Comparison of ENCODE assay signal across 8 cellular contexts in the genomic region with DNA sequence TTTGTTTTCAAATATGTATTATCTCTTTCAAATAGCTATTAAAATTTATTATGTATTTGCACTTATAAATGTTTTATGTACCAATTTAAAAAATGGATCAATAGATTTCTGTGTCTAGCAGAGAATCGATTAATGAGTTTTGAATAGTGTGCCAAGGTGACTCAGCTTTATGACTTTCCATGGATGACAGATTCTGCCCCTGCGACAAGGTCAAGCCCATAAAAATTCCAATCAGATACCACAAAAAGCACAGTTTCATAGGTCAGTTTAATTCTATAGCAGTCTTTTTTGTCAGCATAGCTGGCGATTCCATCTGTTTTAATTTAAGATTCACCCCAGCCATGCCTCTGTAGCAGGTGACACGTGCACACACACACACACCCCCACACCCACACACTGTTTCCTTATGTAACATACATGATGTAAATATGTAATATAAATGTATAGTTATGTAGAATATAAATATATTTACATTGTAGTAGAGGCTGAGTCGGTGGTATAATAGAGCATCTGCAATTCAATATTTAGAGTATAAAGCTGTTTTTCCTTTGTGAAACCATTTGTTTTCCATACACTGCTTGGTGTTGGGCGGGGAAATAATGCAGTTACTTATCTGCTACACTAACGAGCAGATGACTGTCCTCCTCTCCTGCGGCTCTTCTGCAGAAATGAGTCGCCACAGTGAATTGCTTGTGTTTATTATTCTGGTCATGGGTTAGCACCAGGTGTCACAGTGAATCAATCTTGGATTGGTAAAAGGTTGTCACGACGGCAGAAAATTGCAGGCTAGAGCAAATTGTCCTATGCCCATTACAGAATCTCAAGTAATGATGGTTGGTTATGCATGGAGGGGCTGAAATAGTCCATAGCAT. TPM values are rescaled to one million over a fixed set of nuclear protein-coding genes. Genes with fewer than 3 reads are reported as not detected.
DNase-seq lines count a peak whose midpoint lies in the region; ATAC-seq and TF ChIP-seq lines count a peak whose summit lies in the region.

No MANE protein-coding gene starts in this region.

- no peak for TF ChIP-seq CTCF in osteoblast (IDR thresholded peaks at IDR 0.05; ENCODE audit: extremely low read depth, low read depth, low read length)
- no peak for TF ChIP-seq CTCF in psoas muscle (IDR thresholded peaks at IDR 0.05)
- TF ChIP-seq CTCF in WERI-Rb-1 (IDR thresholded peaks at IDR 0.05; ENCODE audit: low read depth, low read length), result no peak

- no peak for ATAC-seq in psoas muscle

- H3K27ac ChIP-seq in osteoblast (ENCODE audit: low read depth, low read length) (no peak overlapping the region), psoas muscle (no peak overlapping the region), WERI-Rb-1 (no peak overlapping the region)

- peaks cover 8% of the 10 kb centered on the region for H4K20me1 ChIP-seq in osteoblast (ENCODE audit: insufficient read depth, low read length)

- H3K4me3 ChIP-seq in osteoblast (ENCODE audit: insufficient read depth, low read length) (no peak overlapping the region), psoas muscle (no peak overlapping the region), WERI-Rb-1 (ENCODE audit: low read depth, low read length) (no peak overlapping the region)

- intact Hi-C loops in psoas muscle (cut with DNase I), result no loop called here

- WGBS in psoas muscle, 3 donors, result 64 to 71% (median 67%) methylated on average over 11 of the region's 11 CpGs

- peaks cover 70% of the 10 kb centered on the region for H3K79me2 ChIP-seq in osteoblast (ENCODE audit: insufficient read depth, low read length)

- H2AFZ ChIP-seq in osteoblast (ENCODE audit: low read length), result no peak overlapping the region

- H3K9me3 ChIP-seq in osteoblast (ENCODE audit: low read depth, low read length) (no peaks in the 10 kb centered on the region), psoas muscle (no peaks in the 10 kb centered on the region), WERI-Rb-1 (ENCODE audit: severe bottlenecking) (no peaks in the 10 kb centered on the region)

- H3K27me3 ChIP-seq in osteoblast (ENCODE audit: insufficient read depth, low read length) (no peaks in the 10 kb centered on the region), psoas muscle (ENCODE audit: insufficient read depth in 3 of 3, low read length in 2 of 3) (no peaks in the 10 kb centered on the region), WERI-Rb-1 (ENCODE audit: insufficient read depth, low read depth, severe bottlenecking) (no peaks in the 10 kb centered on the region)

- H3K4me2 ChIP-seq in osteoblast (ENCODE audit: insufficient read depth, low read length), result peak overlapping the region; percentile 49

- H3K36me3 ChIP-seq in osteoblast (ENCODE audit: insufficient read depth, low read length) (peaks cover 15% of the 10 kb centered on the region), psoas muscle (ENCODE audit: insufficient read depth in 1 of 2, low read depth in 1 of 2) (no peaks in the 10 kb centered on the region), WERI-Rb-1 (no peaks in the 10 kb centered on the region)

- peak; percentile 30 for DNase-seq in GM03348 (ENCODE audit: low spot score)
- peak; percentile 68 to 94 for DNase-seq in NCI-H2081 (lab: John Stamatoyannopoulos, UW)
- peak; percentile 44 for DNase-seq in astrocyte of the hippocampus (ENCODE audit: low read depth, low spot score)
- DNase-seq in osteoblast (ENCODE audit: insufficient read length, low spot score, missing footprints), result no peak
- DNase-seq in midbrain (lab: John Stamatoyannopoulos, UW), result no peak
- DNase-seq in stimulated activated CD4-positive, alpha-beta T cell treated with anti-CD3 and anti-CD28 coated beads, Interleukin-4, amount 100 ng/mL, for 1 hour, result no peak
- DNase-seq in psoas muscle, result no peak
- DNase-seq in WERI-Rb-1, result no peak

- H3K4me1 ChIP-seq in osteoblast (ENCODE audit: insufficient read depth, low read length) (peaks cover 27% of the 10 kb centered on the region), psoas muscle (no peaks in the 10 kb centered on the region)

RNA-seq across cellular contexts. Expression of a gene that starts 29.1 kb away (rescaled TPM):
- 120 and 144 TPM in 2 replicates for total RNA-seq in osteoblast
- total RNA-seq in psoas muscle, result 1 to 10 TPM; 5.3 to 8.9 (median 6.6) TPM
- 1 to 10 TPM; 2.2 to 4.1 (median 3.0) TPM for polyA plus RNA-seq in psoas muscle

Comparison
In these comparisons a context has a peak if more than half of its experiments do, and no peak if none do; other contexts are left out.
1. DNase-seq: peak in GM03348 (single experiment), NCI-H2081 (2 of 2) and astrocyte of the hippocampus (single experiment); none in osteoblast (single experiment), midbrain (single experiment), stimulated activated CD4-positive, alpha-beta T cell treated with anti-CD3 and anti-CD28 coated beads, Interleukin-4, amount 100 ng/mL, for 1 hour (single experiment), psoas muscle (0 of 2) and WERI-Rb-1 (single experiment).
2. RNA of a gene that starts 29.1 kb away (total RNA-seq): 120 to 144 TPM in osteoblast; 5.3 to 8.9 TPM in psoas muscle; every median in the first group is over 10 times any median in the second.